ENCODE assay signal across 21 cellular contexts in genomic region chr7:109282726-109283125, GRCh38.
DNase-seq lines count a peak whose midpoint lies in the region; ATAC-seq and TF ChIP-seq lines count a peak whose summit lies in the region.
"Had no signal": no experiment of that assay in that cellular context is flagged by ENCODE, and none has a peak within 500 bp of the region (broad histone marks: within the 10 kb centered on the region; RNA-seq: fewer than 3 reads in every experiment).

No MANE protein-coding gene starts in this region.

- TF ChIP-seq POLR2A in stomach (IDR thresholded peaks at IDR 0.05): no peak
- TF ChIP-seq POLR2A in vagina (IDR thresholded peaks at IDR 0.05): no peak

- in situ Hi-C loops in brain microvascular endothelial cell (cut with HindIII; ENCODE audit: low pct_ligation_motif_present, low sequenced_read_pairs): no loop called here

- ATAC-seq in Right ventricle myocardium superior (ENCODE audit: poor library complexity) (peak; percentile 45), left ventricle myocardium superior (no peak), GM19023 (IDR thresholded peaks at IDR 0.05; ENCODE audit: unreplicated experiment) (no peak), HG03460 (IDR thresholded peaks at IDR 0.05; ENCODE audit: unreplicated experiment) (no peak)
- ATAC-seq: CD8-positive, alpha-beta T cell; HCT116; Right ventricle myocardium inferior had no signal

- no peak for TF ChIP-seq CTCF in brain microvascular endothelial cell (IDR thresholded peaks at IDR 0.05; ENCODE audit: low read depth, low read length, missing control alignments)
- no peak for TF ChIP-seq CTCF in stomach (IDR thresholded peaks at IDR 0.05)
- no peak for TF ChIP-seq CTCF in vagina (IDR thresholded peaks at IDR 0.05)

- TF ChIP-seq EP300 in stomach (IDR thresholded peaks at IDR 0.05): no peak

- H3K27ac ChIP-seq in brain microvascular endothelial cell (no peak overlapping the region), stomach (no peak overlapping the region), vagina (no peak overlapping the region)
- H3K27ac ChIP-seq: 22Rv1, C4-2B, KMS-11, PC-9 had no signal

- H3K4me1 ChIP-seq in stomach: peaks cover 0 to 9% (median 0%) of the 10 kb centered on the region in 4 donors
- no peaks in the 10 kb centered on the region for H3K4me1 ChIP-seq in vagina

- no peak overlapping the region for H3K4me3 ChIP-seq in brain microvascular endothelial cell (ENCODE audit: low read depth, low read length)
- H3K4me3 ChIP-seq in stomach: no peak overlapping the region
- no peak overlapping the region for H3K4me3 ChIP-seq in vagina
- H3K4me3 ChIP-seq: PC-9 had no signal

- H3K27me3 ChIP-seq in brain microvascular endothelial cell (replicated peaks) (no peaks in the 10 kb centered on the region), stomach (no peaks in the 10 kb centered on the region), vagina (no peaks in the 10 kb centered on the region)

- no peaks in the 10 kb centered on the region for H3K36me3 ChIP-seq in brain microvascular endothelial cell (replicated peaks)
- H3K36me3 ChIP-seq in stomach: no peaks in the 10 kb centered on the region
- no peaks in the 10 kb centered on the region for H3K36me3 ChIP-seq in vagina

- no peaks in the 10 kb centered on the region for H3K9me3 ChIP-seq in stomach
- H3K9me3 ChIP-seq in vagina: no peaks in the 10 kb centered on the region
- H3K9me3 ChIP-seq: Caco-2 had no signal

- intact Hi-C loops in Right ventricle myocardium superior (cut with DNase I) (no loop called here), left ventricle myocardium superior (cut with micrococcal nuclease) (no loop called here), stomach (cut with DNase I; ENCODE audit: low total_unique reads) (no loop called here), vagina (cut with DNase I) (no loop called here)

- DNase-seq in Right ventricle myocardium superior (no peak), left ventricle myocardium superior (no peak), brain microvascular endothelial cell (peak; percentile 35), left kidney (ENCODE audit: low read depth, low spot score) (peak; percentile 5), stomach (peak; percentile 26), vagina (ENCODE audit: extremely low spot score in 2 of 2) (no peak)
- DNase-seq: CD8-positive, alpha-beta T cell; MM.1S; NCI-H2029; NCI-H446; NCI-H526; NCI-H82; PC-9 had no signal

Comparison
In these comparisons a context has a peak if more than half of its experiments do, and no peak if none do; other contexts are left out.
1. DNase-seq: peak in brain microvascular endothelial cell (single experiment), left kidney (single experiment) and stomach (single experiment); none in Right ventricle myocardium superior (single experiment), left ventricle myocardium superior (single experiment) and vagina (0 of 2).